Comparison of ENCODE assay signal across 3 cellular contexts in the genomic region with DNA sequence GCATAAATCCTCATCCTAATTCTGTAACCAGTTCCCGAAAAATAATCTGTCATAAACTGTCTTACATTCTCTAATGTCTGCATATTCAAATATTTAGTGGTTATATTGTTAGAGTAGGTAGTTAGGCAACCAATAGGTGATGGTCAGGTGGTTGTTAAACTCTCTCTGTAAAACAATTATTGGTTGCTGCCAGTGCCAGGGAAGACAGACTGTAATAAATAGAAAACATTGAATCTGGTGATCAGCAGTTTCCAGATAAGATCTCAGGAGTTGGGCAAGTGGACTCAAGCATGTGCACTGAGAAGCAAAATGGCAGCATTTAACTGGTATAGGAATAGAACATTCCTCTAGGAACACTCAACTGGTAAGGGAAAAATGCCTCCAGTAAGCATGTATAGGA.
"Had no signal": no experiment of that assay in that cellular context is flagged by ENCODE, and none has a peak within 500 bp of the region (broad histone marks: within the 10 kb centered on the region; RNA-seq: fewer than 3 reads in every experiment).

No MANE protein-coding gene starts in this region.

- DNase-seq: H9, HCEC 1CT, KBM-7 had no signal
